In genomic region chr13:79402679-79403078, GRCh38 we compare ENCODE assay signal across 11 cellular contexts. TPM values are rescaled to one million over a fixed set of nuclear protein-coding genes. Genes with fewer than 3 reads are reported as not detected.
DNase-seq lines count a peak whose midpoint lies in the region; ATAC-seq and TF ChIP-seq lines count a peak whose summit lies in the region.
"Had no signal": no experiment of that assay in that cellular context is flagged by ENCODE, and none has a peak within 500 bp of the region (broad histone marks: within the 10 kb centered on the region; RNA-seq: fewer than 3 reads in every experiment).

No MANE protein-coding gene starts in this region.

- DNase-seq in H9 (no peak), PC-9 (no peak), endothelial cell (ENCODE audit: low spot score) (no peak), gastrocnemius medialis (no peak), glomerular visceral epithelial cell (ENCODE audit: extremely low spot score) (no peak), MV-4-11 (lab: John Stamatoyannopoulos, UW) (no peak)
- DNase-seq in stimulated activated CD4-positive, alpha-beta T cell treated with anti-CD3 and anti-CD28 coated beads, Interleukin-1b, Interleukin-23, amount 100 ng/mL, for 48 hours = no peak
- DNase-seq: activated CD4-positive, alpha-beta T cell treated with anti-CD3 and anti-CD28 coated beads, Interleukin-2, amount 50 U/mL, for 48 hours; EL; GOT3; RPMI8226 had no signal

- peaks cover 10% of the 10 kb centered on the region for H3K23me2 ChIP-seq in H9 (ENCODE audit: insufficient read length, low read depth, low read length, poor library complexity, severe bottlenecking)

- H2BK12ac ChIP-seq in H9 (ENCODE audit: insufficient read length, low read depth, low read length) = no peak overlapping the region

- H3K4me3 Mint-ChIP-seq in H9 = peak overlapping the region; percentile 5 to 63; a peak in 4 of 5 replicates
- H3K4me3 Mint-ChIP-seq in endothelial cell (ENCODE audit: unreplicated experiment) = peak overlapping the region; percentile 7

- H3K23ac ChIP-seq in H9 (ENCODE audit: insufficient read length, low read depth, low read length) = no peak overlapping the region

- in situ Hi-C loops in gastrocnemius medialis (cut with MboI; ENCODE audit: low sequenced_read_pairs in 4 of 4) = loop anchor here in 2 of 4 donors (25.0 kb wide), 1 partner anchor 935 kb away; the partner anchor contains the start of gene SPRY2 (in 2 of the 2)

- no peak for ATAC-seq in gastrocnemius medialis

- peak overlapping the region in 2 of 3 experiments; percentile 9 to 10; a peak in 4 of 7 replicates for H3K27ac Mint-ChIP-seq in H9
- H3K27ac Mint-ChIP-seq in endothelial cell (ENCODE audit: unreplicated experiment) = peak overlapping the region; percentile 58

- H3K9me3 Mint-ChIP-seq in H9 = peaks cover 0 to 3% of the 10 kb centered on the region in 2 experiments; a peak in 2 of 5 replicates
- no peaks in the 10 kb centered on the region for H3K9me3 Mint-ChIP-seq in endothelial cell (ENCODE audit: unreplicated experiment)

- CTCF ChIA-PET in PC-9 (lab: Charles Lee) = no interaction called here

- H3K79me2 ChIP-seq in H9 (ENCODE audit: insufficient read depth, low read length) (peaks cover 49% of the 10 kb centered on the region; the same call in 1 of the 2 replicates), PC-9 (ENCODE audit: low read depth) (peaks cover 99% of the 10 kb centered on the region)

- H4K91ac ChIP-seq in H9 (ENCODE audit: insufficient read length, low read depth, low read length) = no peak overlapping the region

- H3K36me3 ChIP-seq in PC-9 (ENCODE audit: low read depth) (peaks cover 49% of the 10 kb centered on the region), gastrocnemius medialis (no peaks in the 10 kb centered on the region)

- no peaks in the 10 kb centered on the region for H3K79me1 ChIP-seq in H9 (ENCODE audit: insufficient read depth, low read depth, low read length, poor library complexity, severe bottlenecking)

- no peak overlapping the region for H3K4me2 ChIP-seq in H9 (ENCODE audit: insufficient read depth, insufficient read length, low read length)
- peak overlapping the region; percentile 98 for H3K4me2 ChIP-seq in PC-9

- no peak overlapping the region for H3K14ac ChIP-seq in H9 (ENCODE audit: insufficient read depth, low read length)

- no peaks in the 10 kb centered on the region for H3K27me3 ChIP-seq in H9 (ENCODE audit: insufficient read depth, low read length)
- H3K27me3 ChIP-seq in PC-9 (ENCODE audit: insufficient read depth, low read depth) = no peaks in the 10 kb centered on the region
- no peaks in the 10 kb centered on the region for H3K27me3 ChIP-seq in gastrocnemius medialis

- POLR2A ChIA-PET in PC-9 (lab: Charles Lee; ENCODE audit: unreplicated experiment) = interaction anchor here (0.6 kb wide), 1 partner anchor 938 kb away, joined by 10 read pairs; the partner anchor contains the start of gene SPRY2

- BruUV-seq in PC-9 (replicated peaks; lab: Mats Ljungman, UMichigan) = no TSS peak

- no peak overlapping the region for H4K5ac ChIP-seq in H9 (ENCODE audit: insufficient read length, low read depth, low read length)

- H3K18ac ChIP-seq in H9 (ENCODE audit: insufficient read length, low read depth, low read length) = no peak overlapping the region

- WGBS in H9 (ENCODE audit: extremely low coverage, insufficient read length, low lambda C conversion rate) = no CpG with 5 or more reads among the region's 2 CpGs

- intact Hi-C loops in PC-9 (cut with micrococcal nuclease; ENCODE audit: unreplicated experiment) = loop anchor here (5.0 kb wide), 1 partner anchor 940 kb away; the partner anchor contains the start of gene SPRY2
- intact Hi-C loops in gastrocnemius medialis (cut with DNase I; ENCODE audit: low total_unique reads) = loop anchor here (10.0 kb wide), 1 partner anchor 232 kb away; no protein-coding TSS in a partner anchor

- no peaks in the 10 kb centered on the region for H3K9me3 ChIP-seq in H9 (ENCODE audit: control insufficient read depth, low read depth, low read length)
- H3K9me3 ChIP-seq in PC-9 (ENCODE audit: insufficient read depth, low read depth) = no peaks in the 10 kb centered on the region; the same call in 1 of the 2 replicates
- no peaks in the 10 kb centered on the region for H3K9me3 ChIP-seq in gastrocnemius medialis

- H2AFZ ChIP-seq in H9 (ENCODE audit: low read length) = no peak overlapping the region
- H2AFZ ChIP-seq in PC-9 = no peak overlapping the region

- H3K27me3 Mint-ChIP-seq in H9 (ENCODE audit: low read depth) (no peaks in the 10 kb centered on the region), endothelial cell (ENCODE audit: unreplicated experiment) (no peaks in the 10 kb centered on the region)

- H4K20me1 ChIP-seq in H9 (ENCODE audit: control insufficient read depth, insufficient read depth, insufficient read length) (no peaks in the 10 kb centered on the region), PC-9 (ENCODE audit: insufficient read depth) (peaks cover 12% of the 10 kb centered on the region; the same call in 1 of the 2 replicates)

- no peak for TF ChIP-seq POLR2A in gastrocnemius medialis (IDR thresholded peaks at IDR 0.05)

- no peak overlapping the region for H2AK5ac ChIP-seq in H9 (ENCODE audit: insufficient read length, low read length)

- H3K4me1 ChIP-seq in H9 (ENCODE audit: insufficient read depth, low read length) (no peaks in the 10 kb centered on the region; the same call in 1 of the 2 replicates), PC-9 (replicated peaks; ENCODE audit: insufficient read depth) (peaks cover 40% of the 10 kb centered on the region), gastrocnemius medialis (peaks cover 48 to 66% of the 10 kb centered on the region in 2 donors)

- peak overlapping the region; percentile 90; the same call in 1 of the 2 replicates for H3K4me3 ChIP-seq in PC-9
- peak overlapping the region in 3 of 4 donors; percentile 87 to 96 (median 93) for H3K4me3 ChIP-seq in gastrocnemius medialis

- H2BK20ac ChIP-seq in H9 (ENCODE audit: low read depth, low read length, poor library complexity, severe bottlenecking) = no peak overlapping the region

- no peak overlapping the region for H2BK15ac ChIP-seq in H9 (ENCODE audit: low read depth, low read length)

- no peak overlapping the region for H2BK120ac ChIP-seq in H9 (ENCODE audit: low read depth, low read length, poor library complexity, severe bottlenecking)

- H2BK5ac ChIP-seq in H9 (ENCODE audit: insufficient read length, low read length) = no peak overlapping the region

- H3K4me1 Mint-ChIP-seq in H9 (peaks cover 30 to 39% of the 10 kb centered on the region in 2 experiments), endothelial cell (ENCODE audit: unreplicated experiment) (peaks cover 23% of the 10 kb centered on the region)

- H3T11ph ChIP-seq in H9 (ENCODE audit: low read length) = no peak overlapping the region

- H3F3A ChIP-seq in PC-9 (ENCODE audit: insufficient read depth, low read depth) = no peaks in the 10 kb centered on the region

- H3K9ac ChIP-seq in H9 (ENCODE audit: extremely low read depth, insufficient read length, low read length) = no peak overlapping the region

- no peak overlapping the region for H3K4ac ChIP-seq in H9 (ENCODE audit: low read depth, low read length)

- H3K9me2 ChIP-seq in PC-9 (ENCODE audit: insufficient read depth) = no peaks in the 10 kb centered on the region

- H4K8ac ChIP-seq in H9 (replicated peaks; ENCODE audit: insufficient read length, low read depth, low read length) = no peak overlapping the region

- peaks cover 25 to 29% (median 27%) of the 10 kb centered on the region in 3 experiments for H3K36me3 Mint-ChIP-seq in H9 (ENCODE audit: insufficient read depth in 1 of 3, low read depth in 3 of 3)
- no peaks in the 10 kb centered on the region for H3K36me3 Mint-ChIP-seq in endothelial cell (ENCODE audit: low read depth, unreplicated experiment)

- H3K27ac ChIP-seq in H9 (ENCODE audit: insufficient read length, low read depth, low read length) (no peak overlapping the region), PC-9 (peak overlapping the region; percentile 17; the same call in 1 of the 2 replicates), gastrocnemius medialis (peak overlapping the region; percentile 94 to 98 (median 96))

- TF ChIP-seq CTCF in H9 (conservative IDR thresholded peaks at IDR 0.05) (no peak), PC-9 (conservative IDR thresholded peaks at IDR 0.05) (no peak), endothelial cell (IDR thresholded peaks at IDR 0.05; ENCODE audit: unreplicated experiment) (no peak), gastrocnemius medialis (IDR thresholded peaks at IDR 0.05 in 4 of 5, conservative IDR thresholded peaks at IDR 0.05 in 1 of 5) (no peak)

- no peak overlapping the region for H3K56ac ChIP-seq in H9 (ENCODE audit: insufficient read length, low read depth, low read length)

RNA-seq across cellular contexts. Expression of gene RBM26, which starts 3.4 kb away (rescaled TPM):
- total RNA-seq in H9 (2021) = 66.8 and 70.5 TPM in 2 replicates
- total RNA-seq in PC-9 (2021) = 35.2 and 40.4 TPM in 2 replicates
- total RNA-seq in endothelial cell (ENCODE audit: unreplicated experiment) = 49.5 TPM
- 10 to 100 TPM; 14.9 to 44.8 (median 23.1) TPM for total RNA-seq in gastrocnemius medialis
